28 cellular contexts compared by ENCODE assay signal in the genomic region with DNA sequence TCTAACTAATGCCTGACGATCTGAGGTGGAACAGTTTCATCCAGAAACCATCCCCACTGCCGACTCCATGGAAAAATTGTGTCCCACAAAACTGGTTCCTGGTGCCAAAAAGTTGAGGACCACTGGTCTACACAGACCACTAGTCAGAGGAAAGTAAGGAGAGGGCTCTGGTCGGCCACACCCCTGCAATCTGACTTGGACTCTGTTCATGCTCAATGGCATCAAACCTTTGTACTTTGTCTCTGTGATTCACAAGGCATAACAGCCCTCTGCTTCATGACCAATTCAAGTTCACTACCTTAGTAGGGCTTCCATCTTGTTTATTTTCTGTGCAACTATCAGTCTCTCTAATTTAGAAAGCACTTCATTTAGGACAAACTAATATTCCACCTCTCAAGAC. TPM values are rescaled to one million over a fixed set of nuclear protein-coding genes. Genes with fewer than 3 reads are reported as not detected.
"Had no signal": no experiment of that assay in that cellular context is flagged by ENCODE, and none has a peak within 500 bp of the region (broad histone marks: within the 10 kb centered on the region; RNA-seq: fewer than 3 reads in every experiment).

No MANE protein-coding gene starts in this region.

- H3K4me3 ChIP-seq: coronary artery, pancreas, uterus had no signal

- H3K4me1 Mint-ChIP-seq: natural killer cell, neural crest cell had no signal

- H3K27me3 ChIP-seq: heart left ventricle, pancreas, uterus had no signal

- H3K9me3 Mint-ChIP-seq: natural killer cell had no signal

- H3K27ac ChIP-seq: coronary artery, heart left ventricle, pancreas, uterus had no signal

- H3K36me3 Mint-ChIP-seq: natural killer cell, type B pancreatic cell had no signal

- DNase-seq: caudate nucleus; effector memory CD4-positive, alpha-beta T cell; heart left ventricle; hypothalamus; left ventricle myocardium superior; mammary epithelial cell; natural killer cell; pancreas; stimulated activated CD4-positive, alpha-beta T cell treated with anti-CD3 and anti-CD28 coated beads, Interleukin-2, amount 100 ng/mL, for 24 hours; stimulated activated CD4-positive, alpha-beta T cell treated with anti-CD3 and anti-CD28 coated beads, Interleukin-4, amount 100 ng/mL, for 4 hours; stimulated activated naive CD4-positive, alpha-beta T cell; uterus had no signal

- ATAC-seq: esophagus mucosa, heart left ventricle, left ventricle myocardium superior, natural killer cell, pancreas, sciatic nerve had no signal

- H3K27me3 Mint-ChIP-seq: progenitor cell of endocrine pancreas had no signal

- H3K9me3 ChIP-seq: heart left ventricle, pancreas, uterus had no signal

- H3K4me3 Mint-ChIP-seq: natural killer cell, neural crest cell, type B pancreatic cell had no signal

- FAIRE-seq: endometrium, frontal cortex, islet of Langerhans, pancreas had no signal

- H3K36me3 ChIP-seq: heart left ventricle, pancreas, uterus had no signal

- H3K27ac Mint-ChIP-seq: natural killer cell, progenitor cell of endocrine pancreas, type B pancreatic cell had no signal

- H3K4me1 ChIP-seq: pancreas, uterus had no signal

RNA-seq across cellular contexts. Expression of gene TUBAL3, which starts 1.8 kb away (rescaled TPM):
- total RNA-seq: dermis microvascular lymphatic vessel endothelial cell, fibroblast of lung, frontal cortex, mesenteric fat pad, mononuclear cell, myocyte, natural killer cell, neural crest cell, progenitor cell of endocrine pancreas, skeletal muscle tissue, uterus had no signal
- polyA plus RNA-seq: fibroblast of lung had no signal

RNA-seq across cellular contexts. Expression of gene UCN3, which starts 38.0 kb away (rescaled TPM):
- total RNA-seq: dermis microvascular lymphatic vessel endothelial cell, esophagus mucosa, fibroblast of lung, frontal cortex, glomerular endothelial cell, heart left ventricle, left ventricle myocardium superior, mammary epithelial cell, mesenteric fat pad, mononuclear cell, myocyte, natural killer cell, neural crest cell, sciatic nerve, skeletal muscle tissue, uterus had no signal
- polyA plus RNA-seq: fibroblast of lung, heart left ventricle, mammary epithelial cell had no signal
